In the genomic region with DNA sequence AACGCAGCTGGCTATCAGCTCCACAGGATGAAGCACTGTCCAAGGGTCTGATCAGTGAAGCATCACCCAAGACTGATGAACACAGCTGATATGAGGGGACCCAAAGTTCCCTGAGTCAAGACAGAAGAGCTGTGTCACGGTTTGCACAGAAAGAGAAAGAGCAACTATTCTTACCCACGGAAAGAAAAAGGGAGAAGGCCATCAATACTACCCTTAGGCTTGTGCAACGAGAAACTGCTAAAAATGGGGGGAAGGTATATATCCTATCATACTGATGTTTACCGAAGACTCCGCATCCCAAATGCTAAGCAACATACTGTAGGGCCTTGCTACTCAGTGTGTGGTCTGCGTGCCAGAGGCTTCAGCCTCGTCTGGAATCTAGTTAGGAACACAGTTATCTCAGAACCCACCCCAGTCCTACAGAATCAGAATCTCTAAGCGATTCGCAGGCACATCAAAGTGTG, we compare ENCODE assay signal across 6 cellular contexts. TPM values are rescaled to one million over a fixed set of nuclear protein-coding genes. Genes with fewer than 3 reads are reported as not detected.
DNase-seq lines count a peak whose midpoint lies in the region; ATAC-seq and TF ChIP-seq lines count a peak whose summit lies in the region.

No MANE protein-coding gene starts in this region.

- H3K27ac Mint-ChIP-seq in CD14-positive monocyte, result peak overlapping the region; percentile 92 to 97 (median 94)

- CTCF ChIA-PET in Panc1 (lab: Charles Lee), result no interaction called here

- intact Hi-C loops in CD14-positive monocyte (cut with micrococcal nuclease) (loop anchor here in 1 of 2 donors (2.0 kb wide), 1 partner anchor 46 kb away; a partner anchor contains a TSS), Panc1 (cut with micrococcal nuclease; ENCODE audit: unreplicated experiment) (no loop called here)

- H3K4me3 Mint-ChIP-seq in CD14-positive monocyte, result peak overlapping the region; percentile 97 to 98

- H3K4me1 ChIP-seq in Panc1 (ENCODE audit: control insufficient read depth, insufficient read depth, low read length) (peaks cover 14% of the 10 kb centered on the region), gastroesophageal sphincter (peaks cover 14 to 52% (median 23%) of the 10 kb centered on the region in 3 donors), tibial nerve (peaks cover 0 to 47% (median 25%) of the 10 kb centered on the region in 4 donors)

- no TSS peak for BruUV-seq in Panc1 (replicated peaks; lab: Mats Ljungman, UMichigan)

- TF ChIP-seq CTCF in CD14-positive monocyte (IDR thresholded peaks at IDR 0.05), result no peak
- no peak for TF ChIP-seq CTCF in Panc1 (IDR thresholded peaks at IDR 0.05)
- TF ChIP-seq CTCF in gastroesophageal sphincter (IDR thresholded peaks at IDR 0.05), result no peak
- TF ChIP-seq CTCF in tibial nerve (IDR thresholded peaks at IDR 0.05), result no peak

- peaks cover 0 to 5% (median 1%) of the 10 kb centered on the region in 3 donors for H3K27me3 Mint-ChIP-seq in CD14-positive monocyte (ENCODE audit: low read depth in 3 of 3)

- POLR2A ChIA-PET in Panc1 (lab: Charles Lee), result interaction anchor here (0.6 kb wide), 1 partner anchor 27 kb away, joined by 4 read pairs; no protein-coding TSS in a partner anchor

- no peak for TF ChIP-seq POLR2A in gastroesophageal sphincter (IDR thresholded peaks at IDR 0.05)
- no peak for TF ChIP-seq POLR2A in tibial nerve (IDR thresholded peaks at IDR 0.05)

- peaks cover 7% of the 10 kb centered on the region for H3K36me3 ChIP-seq in Panc1 (ENCODE audit: control insufficient read depth, insufficient read depth, low read length)
- H3K36me3 ChIP-seq in gastroesophageal sphincter, result peaks cover 0 to 11% of the 10 kb centered on the region in 2 donors
- H3K36me3 ChIP-seq in tibial nerve, result peaks cover 0 to 19% (median 4%) of the 10 kb centered on the region in 3 donors

- H3K27me3 ChIP-seq in Panc1 (ENCODE audit: control insufficient read depth, insufficient read depth, low read length), result no peaks in the 10 kb centered on the region
- H3K27me3 ChIP-seq in gastroesophageal sphincter, result no peaks in the 10 kb centered on the region
- H3K27me3 ChIP-seq in tibial nerve, result no peaks in the 10 kb centered on the region

- in situ Hi-C loops in Panc1 (cut with HindIII; ENCODE audit: low pct_unique_long_range_greater_than_20kb, low sequenced_read_pairs), result no loop called here

- H3K4me1 Mint-ChIP-seq in CD14-positive monocyte, result peaks cover 36% of the 10 kb centered on the region

- H3K27ac ChIP-seq in Panc1 (ENCODE audit: low read length) (peak overlapping the region; percentile 97), gastroesophageal sphincter (peak overlapping the region; percentile 61 to 91 (median 84)), tibial nerve (peak overlapping the region; percentile 3 to 90 (median 85))

- peaks cover 7 to 25% of the 10 kb centered on the region in 2 donors for H3K36me3 Mint-ChIP-seq in CD14-positive monocyte

- DNase-seq in CD14-positive monocyte (ENCODE audit: low spot score) (no peak), Panc1 (ENCODE audit: low read depth, low spot score) (no peak), tibial nerve (ENCODE audit: low spot score in 2 of 2) (no peak), NCI-H1694 (lab: John Stamatoyannopoulos, UW) (no peak)

- 0 to 4% methylated on average over 7 to 9 of the region's 10 CpGs for WGBS in gastroesophageal sphincter (ENCODE audit: low coverage in 1 of 2), 2 donors
- WGBS in tibial nerve, 2 donors, result 2 to 4% methylated on average over 10 of the region's 10 CpGs

- ATAC-seq in Panc1, result peak; percentile 37; the same call in 1 of the 2 replicates
- no peak for ATAC-seq in gastroesophageal sphincter
- no peak for ATAC-seq in HG03108 (IDR thresholded peaks at IDR 0.05; ENCODE audit: unreplicated experiment)

- no peaks in the 10 kb centered on the region for H3K9me3 ChIP-seq in Panc1 (ENCODE audit: control insufficient read depth, insufficient read depth, low read depth, low read length)
- no peaks in the 10 kb centered on the region for H3K9me3 ChIP-seq in gastroesophageal sphincter
- H3K9me3 ChIP-seq in tibial nerve, result no peaks in the 10 kb centered on the region

- H3K4me3 ChIP-seq in Panc1 (ENCODE audit: low read depth in 2 of 2, low read length in 2 of 2), result peak overlapping the region; percentile 96 to 100
- peak overlapping the region; percentile 62 to 76 for H3K4me3 ChIP-seq in gastroesophageal sphincter
- peak overlapping the region; percentile 67 to 89 (median 85) for H3K4me3 ChIP-seq in tibial nerve

- TF ChIP-seq EP300 in gastroesophageal sphincter (IDR thresholded peaks at IDR 0.05) (no peak), tibial nerve (IDR thresholded peaks at IDR 0.05) (no peak)

- H3K9me3 Mint-ChIP-seq in CD14-positive monocyte, result peaks cover 0 to 4% (median 0%) of the 10 kb centered on the region in 7 donors

RNA-seq across cellular contexts. Expression of a gene that starts 0.7 kb away (rescaled TPM):
- 10 to 100 TPM; 12.5 to 13.7 TPM for polyA plus RNA-seq in CD14-positive monocyte
- total RNA-seq in Panc1 (2021; ENCODE audit: unreplicated experiment), result 16.3 TPM
- polyA plus RNA-seq in Panc1 (2012; ENCODE audit: insufficient read length), result 8.2 TPM
- 10 to 100 TPM; 13.5 to 19.0 (median 17.4) TPM for total RNA-seq in gastroesophageal sphincter
- total RNA-seq in tibial nerve, result 10 to 100 TPM in 2 of 4 donors, 1 to 10 TPM in 2; 5.9 to 11.3 (median 8.8) TPM

RNA-seq across cellular contexts. Expression of a gene that starts 0.7 kb away (rescaled TPM):
- polyA plus RNA-seq in CD14-positive monocyte, result 1 to 10 TPM; 2.3 to 4.2 TPM
- total RNA-seq in Panc1 (2021; ENCODE audit: unreplicated experiment), result 6.6 TPM
- 6.0 TPM for polyA plus RNA-seq in Panc1 (2012; ENCODE audit: insufficient read length)
- 10 to 100 TPM in 1 of 4 donors, 1 to 10 TPM in 3; 4.8 to 10.5 (median 8.4) TPM for total RNA-seq in gastroesophageal sphincter
- total RNA-seq in tibial nerve, result 10 to 100 TPM in 1 of 4 donors, 1 to 10 TPM in 3; 7.5 to 10.8 (median 8.6) TPM

RNA-seq across cellular contexts. Expression of a gene that starts 14.3 kb away (rescaled TPM):
- under 1 TPM in 1 of 2 donors, not detected in 1; 0.05 TPM for polyA plus RNA-seq in CD14-positive monocyte
- total RNA-seq in Panc1 (2021; ENCODE audit: unreplicated experiment) (5.2 TPM), gastroesophageal sphincter (10 to 100 TPM; 11.3 to 17.0 (median 12.2) TPM), tibial nerve (10 to 100 TPM; 10.9 to 28.2 (median 18.6) TPM)
- 7.8 TPM for polyA plus RNA-seq in Panc1 (2012; ENCODE audit: insufficient read length)

RNA-seq across cellular contexts. Expression of a gene that starts 45.5 kb away (rescaled TPM):
- polyA plus RNA-seq in CD14-positive monocyte, result 10 to 100 TPM; 39.9 to 42.7 TPM
- total RNA-seq in Panc1 (2021; ENCODE audit: unreplicated experiment), result 65.5 TPM
- polyA plus RNA-seq in Panc1 (2012; ENCODE audit: insufficient read length), result 101 TPM
- 10 to 100 TPM; 62.0 to 82.5 (median 69.8) TPM for total RNA-seq in gastroesophageal sphincter
- 100 to 1,000 TPM in 2 of 4 donors, 10 to 100 TPM in 2; 76.7 to 117 (median 89.9) TPM for total RNA-seq in tibial nerve

RNA-seq across cellular contexts. Expression of a gene that starts 50.3 kb away (rescaled TPM):
- polyA plus RNA-seq in CD14-positive monocyte, result 10 to 100 TPM; 57.0 to 62.8 TPM
- total RNA-seq in Panc1 (2021; ENCODE audit: unreplicated experiment), result 107 TPM
- 111 TPM for polyA plus RNA-seq in Panc1 (2012; ENCODE audit: insufficient read length)
- 10 to 100 TPM; 23.5 to 26.8 (median 25.2) TPM for total RNA-seq in gastroesophageal sphincter
- total RNA-seq in tibial nerve, result 10 to 100 TPM; 39.4 to 62.4 (median 50.5) TPM
